ENCODE assay signal across 1 cellular context in genomic region chr11:128551641-128552335, GRCh38.
TF ChIP-seq lines count a peak whose summit lies in the region.

No MANE protein-coding gene starts in this region.

TF ChIP-seq in WTC11, 78 proteins besides CTCF, POLR2A, EP300 and RAD21 (continued from another document):
- TF ChIP-seq ZSCAN18 (CRISPR knock-in tag; IDR thresholded peaks at IDR 0.05), result no peak
- TF ChIP-seq TEAD4 (CRISPR knock-in tag; IDR thresholded peaks at IDR 0.05), result no peak
- TF ChIP-seq PREB (CRISPR knock-in tag; IDR thresholded peaks at IDR 0.05; ENCODE audit: borderline replicate concordance), result no peak
- TF ChIP-seq E2F1 (CRISPR knock-in tag; IDR thresholded peaks at IDR 0.05), result no peak
- no peak for TF ChIP-seq ATF6 (CRISPR knock-in tag; IDR thresholded peaks at IDR 0.05)
- no peak for TF ChIP-seq ZNF232 (CRISPR knock-in tag; IDR thresholded peaks at IDR 0.05)
- no peak for TF ChIP-seq MLX (CRISPR knock-in tag; IDR thresholded peaks at IDR 0.05)
- TF ChIP-seq IRF1 (CRISPR knock-in tag; IDR thresholded peaks at IDR 0.05), result no peak
- TF ChIP-seq SOX15 (CRISPR knock-in tag; IDR thresholded peaks at IDR 0.05), result no peak
- no peak for TF ChIP-seq ZNF512 (CRISPR knock-in tag; IDR thresholded peaks at IDR 0.05; ENCODE audit: borderline replicate concordance)
- TF ChIP-seq NFE2L1 (CRISPR knock-in tag; IDR thresholded peaks at IDR 0.05), result no peak
